ENCODE assay signal across 8 cellular contexts in the genomic region with DNA sequence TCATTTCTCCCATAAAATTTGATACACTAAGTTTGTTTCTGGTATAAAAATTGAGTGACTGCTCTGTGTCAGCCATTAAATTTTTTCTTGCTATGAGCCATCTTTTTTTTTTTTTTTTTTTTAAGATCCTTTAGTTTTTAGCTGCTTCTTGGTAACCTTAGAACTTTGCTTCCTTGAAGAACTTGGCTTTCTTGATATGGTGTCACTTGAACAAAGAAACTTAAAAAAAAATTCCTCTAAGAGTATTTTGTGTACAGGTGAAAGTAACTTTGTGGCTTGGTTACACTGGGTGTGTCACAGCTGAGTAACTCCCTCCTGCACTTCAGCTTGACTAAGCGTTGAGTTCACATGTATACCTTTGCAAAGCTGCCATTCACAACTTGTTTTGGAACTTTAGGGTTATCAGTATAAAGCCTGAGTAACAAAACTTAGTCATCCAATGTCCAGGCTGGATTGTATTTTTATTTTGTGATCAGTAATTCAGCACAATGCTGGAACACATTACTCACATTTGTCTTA. TPM values are rescaled to one million over a fixed set of nuclear protein-coding genes. Genes with fewer than 3 reads are reported as not detected.
A peak's percentile ranks its signal among the peaks of the same experiment; 100 is the strongest.
DNase-seq lines count a peak whose midpoint lies in the region; ATAC-seq, FAIRE-seq and TF ChIP-seq lines count a peak whose summit lies in the region.

No MANE protein-coding gene starts in this region.

- DNase-seq in A549 (ENCODE audit: low read depth in 1 of 2, low spot score in 1 of 2), result peak in 1 of 2 experiments; percentile 78
- DNase-seq in activated T-cell treated with anti-CD3 and anti-CD28 coated beads, Interleukin-2, amount 50 U/mL, for 24 hours, result no peak
- peak; percentile 60 for DNase-seq in glomerular visceral epithelial cell (ENCODE audit: extremely low spot score)
- peak in 5 of 6 experiments; percentile 34 to 66 (median 55) for DNase-seq in stimulated activated naive CD4-positive, alpha-beta T cell (lab: John Stamatoyannopoulos, UW)
- DNase-seq in AML-193 (lab: John Stamatoyannopoulos, UW), result no peak
- DNase-seq in posterior cingulate gyrus, result no peak

- H3K27ac Mint-ChIP-seq in activated T-cell treated with anti-CD3 and anti-CD28 coated beads, Interleukin-2, amount 50 U/mL, for 24 hours, result peak overlapping the region; percentile 99

- H3K4me3 ChIP-seq in A549, result peak overlapping the region; percentile 56; the same call in 2 of the 3 replicates

- intact Hi-C loops in posterior cingulate gyrus (cut with DNase I), result no loop called here

- WGBS in A549 (ENCODE audit: missing lambda C conversion rate), result 0% methylated on average over 1 of the region's 1 CpG

- peak overlapping the region; percentile 88 to 91 for H3K27ac ChIP-seq in A549

- H3K4me1 ChIP-seq in A549, result peaks cover 66% of the 10 kb centered on the region

- no peak for TF ChIP-seq CTCF in A549 (IDR thresholded peaks at IDR 0.05)

- POLR2A ChIA-PET in A549 (lab: Yijun Ruan, JAX), result interaction anchor here (0.6 to 11.1 kb wide), 8 partner anchors 9 to 105 kb away, joined by 3 to 374 read pairs (median 12); no protein-coding TSS in a partner anchor

- no peaks in the 10 kb centered on the region for H3K9me3 Mint-ChIP-seq in activated T-cell treated with anti-CD3 and anti-CD28 coated beads, Interleukin-2, amount 50 U/mL, for 24 hours

- TF ChIP-seq RAD21 in A549 (conservative IDR thresholded peaks at IDR 0.05 in 1 of 2, IDR thresholded peaks at IDR 0.05 in 1 of 2), result no peak

- H3K4me2 ChIP-seq in A549, result peak overlapping the region; percentile 96

- no peak for TF ChIP-seq POLR2A in A549 (IDR thresholded peaks at IDR 0.05; ENCODE audit: low read length)

- peaks cover 88% of the 10 kb centered on the region for H3K36me3 Mint-ChIP-seq in activated T-cell treated with anti-CD3 and anti-CD28 coated beads, Interleukin-2, amount 50 U/mL, for 24 hours (ENCODE audit: low read depth)

- no peaks in the 10 kb centered on the region for H3K27me3 Mint-ChIP-seq in activated T-cell treated with anti-CD3 and anti-CD28 coated beads, Interleukin-2, amount 50 U/mL, for 24 hours

- H3K4me1 Mint-ChIP-seq in activated T-cell treated with anti-CD3 and anti-CD28 coated beads, Interleukin-2, amount 50 U/mL, for 24 hours (ENCODE audit: low read depth), result peaks cover 76% of the 10 kb centered on the region

- no peak for TF ChIP-seq EP300 in A549 (IDR thresholded peaks at IDR 0.05)

- CTCF ChIA-PET in A549 (lab: Yijun Ruan, JAX), result interaction anchor here (0.7 to 9.5 kb wide), 11 partner anchors 9 to 110 kb away, joined by 3 to 98 read pairs (median 4); no protein-coding TSS in a partner anchor

- H3K4me3 Mint-ChIP-seq in activated T-cell treated with anti-CD3 and anti-CD28 coated beads, Interleukin-2, amount 50 U/mL, for 24 hours, result peak overlapping the region; percentile 99

- H3K9me3 ChIP-seq in A549, result no peaks in the 10 kb centered on the region

- FAIRE-seq in A549 (lab: Jason Lieb, UNC), result no peak

- ATAC-seq in A549, result no peak
- peak; percentile 36 for ATAC-seq in GM18873 (IDR thresholded peaks at IDR 0.05; ENCODE audit: low FRiP score, unreplicated experiment)
- peak; percentile 32 for ATAC-seq in HG03460 (IDR thresholded peaks at IDR 0.05; ENCODE audit: unreplicated experiment)

TF ChIP-seq in A549, 52 proteins besides CTCF, POLR2A, EP300 and RAD21:
- TF ChIP-seq CHD2 (IDR thresholded peaks at IDR 0.05; ENCODE audit: low read length, partially characterized antibody) (no peak), KDM1A (IDR thresholded peaks at IDR 0.05; ENCODE audit: low read depth) (no peak), JUNB (IDR thresholded peaks at IDR 0.05) (peak; percentile 35; the same call in 1 of the 2 replicates), GATA3 (IDR thresholded peaks at IDR 0.05; ENCODE audit: borderline replicate concordance) (no peak), FOSL2 (IDR thresholded peaks at IDR 0.05) (no peak), FOSL2 (CRISPR knock-in tag; IDR thresholded peaks at IDR 0.05) (peak; percentile 63)
- TF ChIP-seq, protein P1, sequence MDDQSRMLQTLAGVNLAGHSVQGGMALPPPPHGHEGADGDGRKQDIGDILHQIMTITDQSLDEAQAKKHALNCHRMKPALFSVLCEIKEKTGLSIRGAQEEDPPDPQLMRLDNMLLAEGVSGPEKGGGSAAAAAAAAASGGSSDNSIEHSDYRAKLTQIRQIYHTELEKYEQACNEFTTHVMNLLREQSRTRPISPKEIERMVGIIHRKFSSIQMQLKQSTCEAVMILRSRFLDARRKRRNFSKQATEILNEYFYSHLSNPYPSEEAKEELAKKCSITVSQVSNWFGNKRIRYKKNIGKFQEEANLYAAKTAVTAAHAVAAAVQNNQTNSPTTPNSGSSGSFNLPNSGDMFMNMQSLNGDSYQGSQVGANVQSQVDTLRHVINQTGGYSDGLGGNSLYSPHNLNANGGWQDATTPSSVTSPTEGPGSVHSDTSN (IDR thresholded peaks at IDR 0.05), result no peak
- TF ChIP-seq, protein P2, sequence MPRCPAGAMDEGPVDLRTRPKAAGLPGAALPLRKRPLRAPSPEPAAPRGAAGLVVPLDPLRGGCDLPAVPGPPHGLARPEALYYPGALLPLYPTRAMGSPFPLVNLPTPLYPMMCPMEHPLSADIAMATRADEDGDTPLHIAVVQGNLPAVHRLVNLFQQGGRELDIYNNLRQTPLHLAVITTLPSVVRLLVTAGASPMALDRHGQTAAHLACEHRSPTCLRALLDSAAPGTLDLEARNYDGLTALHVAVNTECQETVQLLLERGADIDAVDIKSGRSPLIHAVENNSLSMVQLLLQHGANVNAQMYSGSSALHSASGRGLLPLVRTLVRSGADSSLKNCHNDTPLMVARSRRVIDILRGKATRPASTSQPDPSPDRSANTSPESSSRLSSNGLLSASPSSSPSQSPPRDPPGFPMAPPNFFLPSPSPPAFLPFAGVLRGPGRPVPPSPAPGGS (IDR thresholded peaks at IDR 0.05), result no peak

RNA-seq across cellular contexts. Expression of a gene that starts 6.5 kb away (rescaled TPM):
- polyA plus RNA-seq in A549 (2011; rRNA removed) (68.2 and 88.1 TPM in 2 replicates), A549 (2017; fragmentation: RNase III; extraction: RNeasy Plus Mini Kit Qiagen cat#74134 plus additional on column Dnase treatment) (29.5 to 30.2 TPM (median 29.5 TPM) in 3 replicates)
- 19.7 and 19.8 TPM in 2 replicates for polyA plus RNA-seq in A549 (2012; cell fraction: cytosol; rRNA removed)
- polyA plus RNA-seq in A549 (2012; cell fraction: nucleus; rRNA removed), result 42.4 and 67.4 TPM in 2 replicates
- 127 and 129 TPM in 2 replicates for polyA minus RNA-seq in A549 (2011; rRNA and poly(A)+ RNA removed)

Comparison
In these comparisons a context has a peak if more than half of its experiments do, and no peak if none do; other contexts are left out.
1. ATAC-seq: peak in GM18873 (single experiment) and HG03460 (single experiment); none in A549 (0 of 2).
2. DNase-seq: peak in glomerular visceral epithelial cell (single experiment) and stimulated activated naive CD4-positive, alpha-beta T cell (5 of 6); none in activated T-cell treated with anti-CD3 and anti-CD28 coated beads, Interleukin-2, amount 50 U/mL, for 24 hours (single experiment), AML-193 (0 of 2) and posterior cingulate gyrus (0 of 10).